13 cellular contexts compared by ENCODE assay signal in genomic region chrX:121322159-121322558, GRCh38.
A peak's percentile ranks its signal among the peaks of the same experiment; 100 is the strongest.
DNase-seq lines count a peak whose midpoint lies in the region; ATAC-seq, FAIRE-seq and TF ChIP-seq lines count a peak whose summit lies in the region.
"Had no signal": no experiment of that assay in that cellular context is flagged by ENCODE, and none has a peak within 500 bp of the region (broad histone marks: within the 10 kb centered on the region; RNA-seq: fewer than 3 reads in every experiment).

No MANE protein-coding gene starts in this region.

- FAIRE-seq in RCC 7860 (lab: Jason Lieb, UNC): no peak
- FAIRE-seq: islet of Langerhans had no signal

- ATAC-seq in HG03039 (IDR thresholded peaks at IDR 0.05; ENCODE audit: unreplicated experiment): no peak
- ATAC-seq in HG03280 (IDR thresholded peaks at IDR 0.05; ENCODE audit: unreplicated experiment): no peak

- no peak overlapping the region for H3K4me3 ChIP-seq in fibroblast of mammary gland (ENCODE audit: control insufficient read depth, low read depth, low read length)
- H3K4me3 ChIP-seq: SK-N-MC had no signal

- TF ChIP-seq CTCF in AG09319 (IDR thresholded peaks at IDR 0.05; ENCODE audit: low read depth, low read length) (peak; percentile 25), GM12873 (IDR thresholded peaks at IDR 0.05; ENCODE audit: insufficient read depth, low read depth, low read length, missing control alignments) (peak; percentile 38), fibroblast of mammary gland (conservative IDR thresholded peaks at IDR 0.05; ENCODE audit: control insufficient read depth, insufficient read depth, low read depth, low read length) (peak; percentile 25)

- no peak for DNase-seq in AG09319 (ENCODE audit: extremely low read depth, low read depth)
- peak; percentile 53 for DNase-seq in OCI-M1 (lab: John Stamatoyannopoulos, UW)
- peak; percentile 7 for DNase-seq in fibroblast of mammary gland (ENCODE audit: low read depth)
- no peak for DNase-seq in RCC 7860 (ENCODE audit: low spot score)
- DNase-seq in NOMO-1 treated with dmso at 0.1 percent for 144 hours (lab: John Stamatoyannopoulos, UW; ENCODE audit: unreplicated experiment): no peak
- DNase-seq: activated effector memory CD4-positive, alpha-beta T cell treated with Interleukin-2 at 50 U/mL for 16 hours; NCI-H187 treated with DMSO at 0.1 percent for 48 hours; NCI-H69 had no signal

Comparison
In these comparisons a context has a peak if more than half of its experiments do, and no peak if none do; other contexts are left out.
1. DNase-seq: peak in OCI-M1 (single experiment) and fibroblast of mammary gland (single experiment); none in AG09319 (single experiment), RCC 7860 (single experiment) and NOMO-1 treated with dmso at 0.1 percent for 144 hours (single experiment).
2. Peak in every context shown above with its lines, with median percentiles within 50 percentile points of each other: CTCF ChIP-seq.